ENCODE assay signal across 16 cellular contexts in genomic region chr12:130044991-130045621, GRCh38.
A peak's percentile ranks its signal among the peaks of the same experiment; 100 is the strongest.
DNase-seq lines count a peak whose midpoint lies in the region; ATAC-seq and TF ChIP-seq lines count a peak whose summit lies in the region.
"Had no signal": no experiment of that assay in that cellular context is flagged by ENCODE, and none has a peak within 500 bp of the region (broad histone marks: within the 10 kb centered on the region; RNA-seq: fewer than 3 reads in every experiment).

No MANE protein-coding gene starts in this region.

- TF ChIP-seq CTCF in smooth muscle cell (IDR thresholded peaks at IDR 0.05; ENCODE audit: borderline replicate concordance, insufficient read depth, poor library complexity, severe bottlenecking): no peak

- H3K9ac ChIP-seq in smooth muscle cell (ENCODE audit: low read depth): no peak overlapping the region

- no peak for ATAC-seq in Right ventricle myocardium superior (ENCODE audit: poor library complexity)
- ATAC-seq: A549 had no signal

- no peaks in the 10 kb centered on the region for H3K79me2 ChIP-seq in smooth muscle cell (ENCODE audit: low read depth)

- H3K4me1 ChIP-seq in smooth muscle cell (ENCODE audit: low read depth): peaks cover 5% of the 10 kb centered on the region
- H3K4me1 ChIP-seq: A549 had no signal

- no peaks in the 10 kb centered on the region for H4K20me1 ChIP-seq in smooth muscle cell (ENCODE audit: low read depth)

- intact Hi-C loops in Right ventricle myocardium superior (cut with DNase I): no loop called here

- H3F3A ChIP-seq in smooth muscle cell (ENCODE audit: low read depth): peaks cover 3% of the 10 kb centered on the region

- no peaks in the 10 kb centered on the region for H3K9me3 ChIP-seq in smooth muscle cell (replicated peaks; ENCODE audit: low read depth)

- H2AFZ ChIP-seq in smooth muscle cell (ENCODE audit: low read depth): peak overlapping the region; percentile 83

- H3K4me2 ChIP-seq in smooth muscle cell: peak overlapping the region; percentile 78
- H3K4me2 ChIP-seq: A549 had no signal

- H3K27me3 ChIP-seq in layer of hippocampus (ENCODE audit: control insufficient read depth, insufficient read depth, low read length) (peaks cover 2% of the 10 kb centered on the region), smooth muscle cell (ENCODE audit: low read depth) (peaks cover 49% of the 10 kb centered on the region)

- 9% methylated on average over 22 of the region's 22 CpGs for WGBS in smooth muscle cell (ENCODE audit: low lambda C conversion rate)

- H3K27ac ChIP-seq in layer of hippocampus (ENCODE audit: low read depth, low read length): peak overlapping the region; percentile 6
- no peak overlapping the region for H3K27ac ChIP-seq in smooth muscle cell (ENCODE audit: low read depth)
- H3K27ac ChIP-seq: A549, HL-60 had no signal

- DNase-seq in NCI-H82 (lab: John Stamatoyannopoulos, UW) (peak; percentile 33), NCI-H82 treated with DMSO at 0.1 percent for 48 hours (lab: John Stamatoyannopoulos, UW; ENCODE audit: unreplicated experiment) (no peak), NCI-H774 (lab: John Stamatoyannopoulos, UW) (peak; percentile 62), smooth muscle cell (lab: John Stamatoyannopoulos, UW; ENCODE audit: unreplicated experiment) (no peak), Right ventricle myocardium superior (no peak), NOMO-1 treated with DMSO at 0.1 percent for 48 hours (lab: John Stamatoyannopoulos, UW; ENCODE audit: unreplicated experiment) (no peak)
- DNase-seq in stimulated activated CD4-positive, alpha-beta T cell treated with anti-CD3 and anti-CD28 coated beads, Interleukin-2, amount 100 ng/mL, for 48 hours: no peak
- DNase-seq: activated CD4-positive, CD25-positive, alpha-beta regulatory T cell treated with anti-CD3 and anti-CD28 coated beads, Interleukin-2, amount 50 U/mL, for 72 hours; activated T-cell treated with anti-CD3 and anti-CD28 coated beads for 4 hours; CD8-positive, alpha-beta memory T cell; NCI-H2171 treated with DMSO at 0.1 percent for 48 hours; T-helper 1 cell had no signal

- peak overlapping the region; percentile 20 for H3K4me3 ChIP-seq in smooth muscle cell
- H3K4me3 ChIP-seq: A549, lung had no signal

- H3K36me3 ChIP-seq in smooth muscle cell (ENCODE audit: low read depth): no peaks in the 10 kb centered on the region

Comparison
In these comparisons a context has a peak if more than half of its experiments do, and no peak if none do; other contexts are left out.
1. DNase-seq: peak in NCI-H82 (single experiment) and NCI-H774 (single experiment); none in NCI-H82 treated with DMSO at 0.1 percent for 48 hours (single experiment), smooth muscle cell (single experiment), stimulated activated CD4-positive, alpha-beta T cell treated with anti-CD3 and anti-CD28 coated beads, Interleukin-2, amount 100 ng/mL, for 48 hours (0 of 2), Right ventricle myocardium superior (single experiment) and NOMO-1 treated with DMSO at 0.1 percent for 48 hours (single experiment).